In genomic region chr15:67973846-67974245, GRCh38 we compare ENCODE assay signal across 17 cellular contexts.
DNase-seq lines count a peak whose midpoint lies in the region; ATAC-seq and TF ChIP-seq lines count a peak whose summit lies in the region.
"Had no signal": no experiment of that assay in that cellular context is flagged by ENCODE, and none has a peak within 500 bp of the region (broad histone marks: within the 10 kb centered on the region; RNA-seq: fewer than 3 reads in every experiment).

No MANE protein-coding gene starts in this region.

- no peak overlapping the region for H2BK15ac ChIP-seq in neuronal stem cell (ENCODE audit: low read length)

- no peaks in the 10 kb centered on the region for H3K4me1 ChIP-seq in HEK293 (ENCODE audit: control insufficient read depth, insufficient read depth, low read length)
- peaks cover 1% of the 10 kb centered on the region in 2 donors for H3K4me1 ChIP-seq in neuronal stem cell (ENCODE audit: control insufficient read depth in 2 of 2, insufficient read depth in 1 of 2, low read depth in 1 of 2, low read length in 2 of 2)
- peaks cover 0 to under 1% (median 0%) of the 10 kb centered on the region in 4 donors for H3K4me1 ChIP-seq in upper lobe of left lung
- H3K4me1 ChIP-seq: A549 had no signal

- no peak overlapping the region for H3K23ac ChIP-seq in neuronal stem cell (ENCODE audit: low read depth, low read length, poor library complexity)

- no peak overlapping the region for H3K27ac ChIP-seq in HEK293 (ENCODE audit: extremely low read depth, low read depth, low read length)
- H3K27ac ChIP-seq in neuronal stem cell (replicated peaks; ENCODE audit: low read length) = no peak overlapping the region
- H3K27ac ChIP-seq in upper lobe of left lung = no peak overlapping the region
- H3K27ac ChIP-seq: 22Rv1; A549; BLaER1 treated with 17β-estradiol and CSF1 and Interleukin-3, amounts not matched to agents 10 nM and 100 nM; C4-2B had no signal

- peak overlapping the region; percentile 60 for H3K18ac ChIP-seq in neuronal stem cell (ENCODE audit: low read length)

- H2BK120ac ChIP-seq in neuronal stem cell (ENCODE audit: low read depth, low read length) = no peak overlapping the region

- no peak overlapping the region for H3K4ac ChIP-seq in neuronal stem cell (ENCODE audit: low read length)

- H3K4me3 ChIP-seq in HEK293 (ENCODE audit: low read depth, low read length) (no peak overlapping the region), MG63 (no peak overlapping the region), neuronal stem cell (ENCODE audit: low read length in 2 of 2) (no peak overlapping the region), upper lobe of left lung (no peak overlapping the region)
- H3K4me3 ChIP-seq: A549; BLaER1 treated with 17β-estradiol and CSF1 and Interleukin-3, amounts not matched to agents 10 nM and 100 nM had no signal

- no peak for TF ChIP-seq POLR2A in upper lobe of left lung (IDR thresholded peaks at IDR 0.05)

- no peak overlapping the region for H2AK5ac ChIP-seq in neuronal stem cell (ENCODE audit: low read depth, low read length)

- no peak overlapping the region for H4K8ac ChIP-seq in neuronal stem cell (ENCODE audit: low read depth, low read length)

- no peak for TF ChIP-seq EP300 in upper lobe of left lung (IDR thresholded peaks at IDR 0.05)

- TF ChIP-seq CTCF in HEK293 (tag by site-specific recombination; IDR thresholded peaks at IDR 0.05) = no peak
- TF ChIP-seq CTCF in upper lobe of left lung (IDR thresholded peaks at IDR 0.05) = no peak

- POLR2A ChIA-PET in HEK293 (lab: Yijun Ruan, JAX) = no interaction called here

- no peak overlapping the region for H3K9ac ChIP-seq in neuronal stem cell (ENCODE audit: low read depth, low read length, poor library complexity)
- H3K9ac ChIP-seq: BLaER1 treated with 17β-estradiol and CSF1 and Interleukin-3, amounts not matched to agents 10 nM and 100 nM had no signal

- H3K9me3 ChIP-seq in HEK293 (ENCODE audit: control insufficient read depth, insufficient read depth, low read depth, low read length) (no peaks in the 10 kb centered on the region), MG63 (peaks cover 4% of the 10 kb centered on the region), neuronal stem cell (replicated peaks in 1 of 2; ENCODE audit: control insufficient read depth in 2 of 2, insufficient read depth in 1 of 2, low read depth in 1 of 2, low read length in 2 of 2) (peaks cover 0 to 8% of the 10 kb centered on the region in 2 donors), upper lobe of left lung (no peaks in the 10 kb centered on the region)
- H3K9me3 ChIP-seq: A549 had no signal

- no peaks in the 10 kb centered on the region for H3K36me3 ChIP-seq in HEK293 (ENCODE audit: control insufficient read depth in 2 of 2, insufficient read depth in 1 of 2, low read length in 2 of 2)
- H3K36me3 ChIP-seq in MG63 = no peaks in the 10 kb centered on the region
- no peaks in the 10 kb centered on the region for H3K36me3 ChIP-seq in neuronal stem cell (replicated peaks in 1 of 2; ENCODE audit: control insufficient read depth in 2 of 2, insufficient read depth in 2 of 2, low read length in 2 of 2)
- H3K36me3 ChIP-seq in upper lobe of left lung = no peaks in the 10 kb centered on the region
- H3K36me3 ChIP-seq: BLaER1 treated with 17β-estradiol and CSF1 and Interleukin-3, amounts not matched to agents 10 nM and 100 nM had no signal

- CTCF ChIA-PET in HEK293 (lab: Yijun Ruan, JAX) = interaction anchor here (0.6 kb wide), 1 partner anchor 23 kb away, joined by 5 read pairs; no protein-coding TSS in a partner anchor

- WGBS in neuronal stem cell (ENCODE audit: extremely low coverage in 2 of 2, insufficient read length in 2 of 2, insufficient replicate concordance in 1 of 2), 2 donors = no CpG with 5 or more reads among the region's 4 CpGs
- WGBS in upper lobe of left lung, 2 donors = 79 to 97% methylated on average over 4 of the region's 4 CpGs

- DNase-seq in MG63 (peak; percentile 11), neuronal stem cell (ENCODE audit: low spot score) (no peak), upper lobe of left lung (no peak), T-helper 1 cell (no peak), NCI-H82 treated with DMSO at 0.1 percent for 48 hours (lab: John Stamatoyannopoulos, UW; ENCODE audit: unreplicated experiment) (no peak)
- DNase-seq: AML-193; Caco-2; Calu3; CD4-positive, alpha-beta T cell; CD8-positive, alpha-beta T cell; DMS79 treated with DMSO at 0.1 percent for 48 hours; GF-D8 had no signal

- H3K27me3 ChIP-seq in MG63 (no peaks in the 10 kb centered on the region), neuronal stem cell (ENCODE audit: control insufficient read depth in 3 of 3, insufficient read depth in 3 of 3, low read depth in 1 of 3, low read length in 3 of 3) (no peaks in the 10 kb centered on the region), upper lobe of left lung (no peaks in the 10 kb centered on the region)
- H3K27me3 ChIP-seq: BLaER1 treated with 17β-estradiol and CSF1 and Interleukin-3, amounts not matched to agents 10 nM and 100 nM had no signal

- H2BK12ac ChIP-seq in neuronal stem cell (ENCODE audit: low read length) = no peak overlapping the region

- H4K91ac ChIP-seq in neuronal stem cell (ENCODE audit: low read depth, low read length, poor library complexity) = no peak overlapping the region

- no peaks in the 10 kb centered on the region for H3K79me1 ChIP-seq in neuronal stem cell (ENCODE audit: low read depth, low read length)

- H3K4me2 ChIP-seq in neuronal stem cell (ENCODE audit: insufficient read depth, low read length, poor library complexity, severe bottlenecking) = no peak overlapping the region
- H3K4me2 ChIP-seq: A549; BLaER1 treated with 17β-estradiol and CSF1 and Interleukin-3, amounts not matched to agents 10 nM and 100 nM had no signal

- H2BK5ac ChIP-seq in neuronal stem cell (ENCODE audit: low read length) = no peak overlapping the region

- H2AFZ ChIP-seq in neuronal stem cell (ENCODE audit: low read length) = no peak overlapping the region

- ATAC-seq in upper lobe of left lung (ENCODE audit: low FRiP score in 2 of 2) = no peak
- ATAC-seq: A549; CD8-positive, alpha-beta T cell had no signal

- no peak overlapping the region for H3K14ac ChIP-seq in neuronal stem cell (ENCODE audit: low read length)

TF ChIP-seq in HEK293, 187 proteins besides CTCF, POLR2A, EP300 and RAD21 (continues in another document):
- TF ChIP-seq ZFHX2 (tag by site-specific recombination; conservative IDR thresholded peaks at IDR 0.05) = 0 out of 2 replicates have a peak, but pooled peaks have one; percentile 12
- TF ChIP-seq ZNF830 (tag by site-specific recombination; IDR thresholded peaks at IDR 0.05; ENCODE audit: low read depth) = no peak
- TF ChIP-seq ZNF555 (tag by site-specific recombination; conservative IDR thresholded peaks at IDR 0.05) = no peak
- TF ChIP-seq MYNN (tag by site-specific recombination; IDR thresholded peaks at IDR 0.05; ENCODE audit: borderline replicate concordance) = no peak
- no peak for TF ChIP-seq ZNF521 (tag by site-specific recombination; IDR thresholded peaks at IDR 0.05)
- no peak for TF ChIP-seq ZNF274 (IDR thresholded peaks at IDR 0.05; ENCODE audit: low read length)
- no peak for TF ChIP-seq ZNF274 (tag by site-specific recombination; IDR thresholded peaks at IDR 0.05; ENCODE audit: borderline replicate concordance)
- no peak for TF ChIP-seq ZBTB11 (tag by site-specific recombination; conservative IDR thresholded peaks at IDR 0.05; ENCODE audit: low read depth)
- peak; percentile 97 for TF ChIP-seq ZNF692 (tag by site-specific recombination; IDR thresholded peaks at IDR 0.05)
- no peak for TF ChIP-seq ZBTB7A (tag by site-specific recombination; IDR thresholded peaks at IDR 0.05; ENCODE audit: low read depth)
- TF ChIP-seq ZNF10 (tag by site-specific recombination; IDR thresholded peaks at IDR 0.05) = no peak
- no peak for TF ChIP-seq ZNF843 (tag by site-specific recombination; IDR thresholded peaks at IDR 0.05)
- no peak for TF ChIP-seq PRDM1 (tag by site-specific recombination; IDR thresholded peaks at IDR 0.05)
- TF ChIP-seq ZNF114 (tag by site-specific recombination; IDR thresholded peaks at IDR 0.05) = no peak
